Comparison of ENCODE assay signal across 8 cellular contexts in genomic region chr11:65593518-65594414, GRCh38. TPM values are rescaled to one million over a fixed set of nuclear protein-coding genes. Genes with fewer than 3 reads are reported as not detected.
DNase-seq lines count a peak whose midpoint lies in the region; ATAC-seq and TF ChIP-seq lines count a peak whose summit lies in the region.

No MANE protein-coding gene starts in this region.

- H3K4me3 ChIP-seq in HL-60 (replicated peaks; ENCODE audit: insufficient read depth, low read length), result no peak overlapping the region
- H3K4me3 ChIP-seq in foreskin fibroblast (ENCODE audit: low read depth in 1 of 2, low read length in 2 of 2), result no peak overlapping the region
- no peak overlapping the region for H3K4me3 ChIP-seq in lower leg skin (ENCODE audit: low read depth, poor library complexity, severe bottlenecking)

- H3K27ac Mint-ChIP-seq in activated CD8-positive, alpha-beta memory T cell treated with anti-CD3 and anti-CD28 coated beads, Interleukin-2, amount 10 ng/mL, durations not matched to agents 7 days and 5 days, result peak overlapping the region; percentile 49

- ATAC-seq in activated CD8-positive, alpha-beta memory T cell treated with anti-CD3 and anti-CD28 coated beads, Interleukin-2, amount 10 ng/mL, durations not matched to agents 7 days and 5 days, result peak; percentile 61
- ATAC-seq in HG03045 (IDR thresholded peaks at IDR 0.05; ENCODE audit: unreplicated experiment), result no peak

- peaks cover 9% of the 10 kb centered on the region for H3K36me3 Mint-ChIP-seq in activated CD8-positive, alpha-beta memory T cell treated with anti-CD3 and anti-CD28 coated beads, Interleukin-2, amount 10 ng/mL, durations not matched to agents 7 days and 5 days

- no peak overlapping the region for H3K4me3 Mint-ChIP-seq in activated CD8-positive, alpha-beta memory T cell treated with anti-CD3 and anti-CD28 coated beads, Interleukin-2, amount 10 ng/mL, durations not matched to agents 7 days and 5 days

- TF ChIP-seq POLR2A in lower leg skin (IDR thresholded peaks at IDR 0.05), result no peak

- peaks cover 24% of the 10 kb centered on the region for H3K4me1 Mint-ChIP-seq in activated CD8-positive, alpha-beta memory T cell treated with anti-CD3 and anti-CD28 coated beads, Interleukin-2, amount 10 ng/mL, durations not matched to agents 7 days and 5 days

- H3K27ac ChIP-seq in HL-60 (replicated peaks), result no peak overlapping the region

- 56 to 57% methylated on average over 19 to 25 of the region's 26 CpGs for WGBS in lower leg skin, 2 donors

- no peaks in the 10 kb centered on the region for H3K27me3 ChIP-seq in HL-60 (ENCODE audit: insufficient read depth, poor library complexity, severe bottlenecking)

- CTCF ChIA-PET in activated CD8-positive, alpha-beta memory T cell treated with anti-CD3 and anti-CD28 coated beads, Interleukin-2, amount 10 ng/mL, durations not matched to agents 7 days and 5 days (lab: Charles Lee), result interaction anchor here (0.7 to 12.7 kb wide), 24 partner anchors 10 to 265 kb away, joined by 3 to 209 read pairs (median 6); partner anchors contain the start of genes EHBP1L1, FAM89B, LTBP3 and MAP3K11

- TF ChIP-seq CTCF in HL-60 (IDR thresholded peaks at IDR 0.05; ENCODE audit: insufficient read depth, low read length) (peak; percentile 69), foreskin fibroblast (IDR thresholded peaks at IDR 0.05; ENCODE audit: low read depth, low read length) (peak; percentile 65), lower leg skin (IDR thresholded peaks at IDR 0.05) (no peak)

- DNase-seq in CD1c-positive myeloid dendritic cell (ENCODE audit: extremely low spot score) (peak; percentile 62), HL-60 (ENCODE audit: low read depth in 1 of 2, low spot score in 1 of 2) (no peak), foreskin fibroblast (peak in 1 of 2 donors; percentile 69), posterior cingulate gyrus (peak in 8 of 10 donors; percentile 69 to 95 (median 75)), NCI-H345 treated with DMSO at 0.1 percent for 48 hours (lab: John Stamatoyannopoulos, UW; ENCODE audit: unreplicated experiment) (no peak), lower leg skin (ENCODE audit: low spot score in 2 of 2) (no peak)
- peak; percentile 63 for DNase-seq in activated CD8-positive, alpha-beta memory T cell treated with anti-CD3 and anti-CD28 coated beads, Interleukin-2, amount 10 ng/mL, durations not matched to agents 7 days and 5 days

- intact Hi-C loops in posterior cingulate gyrus (cut with DNase I), result loop anchor here (1.0 to 10.0 kb wide), 3 partner anchors 21 to 229 kb away; partner anchors contain the start of gene FAM89B
- intact Hi-C loops in lower leg skin (cut with DNase I; ENCODE audit: low total_unique reads), result no loop called here

- H3K27me3 Mint-ChIP-seq in activated CD8-positive, alpha-beta memory T cell treated with anti-CD3 and anti-CD28 coated beads, Interleukin-2, amount 10 ng/mL, durations not matched to agents 7 days and 5 days, result no peaks in the 10 kb centered on the region

- no peaks in the 10 kb centered on the region for H3K9me3 Mint-ChIP-seq in activated CD8-positive, alpha-beta memory T cell treated with anti-CD3 and anti-CD28 coated beads, Interleukin-2, amount 10 ng/mL, durations not matched to agents 7 days and 5 days (ENCODE audit: low read depth)

RNA-seq across cellular contexts. Expression of gene KCNK7, which starts 1.8 kb away (rescaled TPM):
- 1 to 10 TPM in 1 of 2 experiments, under 1 TPM in 1; 0.80 to 1.1 TPM for total RNA-seq in activated CD8-positive, alpha-beta memory T cell treated with anti-CD3 and anti-CD28 coated beads, Interleukin-2, amount 10 ng/mL, durations not matched to agents 7 days and 5 days
- 100 to 1,000 TPM; 168 to 197 (median 184) TPM for total RNA-seq in lower leg skin

RNA-seq across cellular contexts. Expression of gene EHBP1L1, which starts 17.9 kb away (rescaled TPM):
- total RNA-seq in activated CD8-positive, alpha-beta memory T cell treated with anti-CD3 and anti-CD28 coated beads, Interleukin-2, amount 10 ng/mL, durations not matched to agents 7 days and 5 days, result 100 to 1,000 TPM; 138 to 140 TPM
- 10 to 100 TPM; 40.5 to 71.0 (median 57.3) TPM for total RNA-seq in lower leg skin

RNA-seq across cellular contexts. Expression of gene MAP3K11, which starts 20.3 kb away (rescaled TPM):
- 10 to 100 TPM; 71.0 to 73.3 TPM for total RNA-seq in activated CD8-positive, alpha-beta memory T cell treated with anti-CD3 and anti-CD28 coated beads, Interleukin-2, amount 10 ng/mL, durations not matched to agents 7 days and 5 days
- 10 to 100 TPM; 31.6 to 40.0 (median 39.1) TPM for total RNA-seq in lower leg skin

RNA-seq across cellular contexts. Expression of gene FAM89B, which starts 21.4 kb away (rescaled TPM):
- 10 to 100 TPM; 36.6 to 54.2 TPM for total RNA-seq in activated CD8-positive, alpha-beta memory T cell treated with anti-CD3 and anti-CD28 coated beads, Interleukin-2, amount 10 ng/mL, durations not matched to agents 7 days and 5 days
- total RNA-seq in lower leg skin, result 10 to 100 TPM; 57.8 to 73.3 (median 61.2) TPM

RNA-seq across cellular contexts. Expression of gene PCNX3, which starts 21.8 kb away (rescaled TPM):
- total RNA-seq in activated CD8-positive, alpha-beta memory T cell treated with anti-CD3 and anti-CD28 coated beads, Interleukin-2, amount 10 ng/mL, durations not matched to agents 7 days and 5 days, result 10 to 100 TPM; 54.9 to 57.1 TPM
- 10 to 100 TPM; 24.1 to 44.1 (median 34.4) TPM for total RNA-seq in lower leg skin

Comparison
In these comparisons a context has a peak if more than half of its experiments do, and no peak if none do; other contexts are left out.
1. DNase-seq: peak in CD1c-positive myeloid dendritic cell (single experiment), activated CD8-positive, alpha-beta memory T cell treated with anti-CD3 and anti-CD28 coated beads, Interleukin-2, amount 10 ng/mL, durations not matched to agents 7 days and 5 days (single experiment) and posterior cingulate gyrus (8 of 10); none in HL-60 (0 of 2), NCI-H345 treated with DMSO at 0.1 percent for 48 hours (single experiment) and lower leg skin (0 of 2).
2. CTCF ChIP-seq: peak in HL-60 (single experiment) and foreskin fibroblast (single experiment); none in lower leg skin (0 of 3).
3. RNA of gene KCNK7, which starts 1.8 kb away (total RNA-seq): 168 to 197 TPM in lower leg skin; 0.80 to 1.1 TPM in activated CD8-positive, alpha-beta memory T cell treated with anti-CD3 and anti-CD28 coated beads, Interleukin-2, amount 10 ng/mL, durations not matched to agents 7 days and 5 days; every median in the first group is over 10 times any median in the second.